10 cellular contexts compared by ENCODE assay signal in genomic region chr4:76546282-76547166, GRCh38.
DNase-seq lines count a peak whose midpoint lies in the region; ATAC-seq and TF ChIP-seq lines count a peak whose summit lies in the region.
"Had no signal": no experiment of that assay in that cellular context is flagged by ENCODE, and none has a peak within 500 bp of the region (broad histone marks: within the 10 kb centered on the region; RNA-seq: fewer than 3 reads in every experiment).

No MANE protein-coding gene starts in this region.

- no peaks in the 10 kb centered on the region for H3K36me3 ChIP-seq in MG63
- no peaks in the 10 kb centered on the region for H3K36me3 ChIP-seq in mucosa of descending colon (ENCODE audit: low read depth)

- no peak overlapping the region for H3K27ac ChIP-seq in substantia nigra (ENCODE audit: low read depth, low read length, poor library complexity, severe bottlenecking)

- no peak for TF ChIP-seq CTCF in mucosa of descending colon (IDR thresholded peaks at IDR 0.05)

- intact Hi-C loops in mucosa of descending colon (cut with DNase I, micrococcal nuclease) = no loop called here

- H3K9me3 ChIP-seq in MG63 = no peaks in the 10 kb centered on the region
- H3K9me3 ChIP-seq in mucosa of descending colon = no peaks in the 10 kb centered on the region

- H3K4me3 ChIP-seq in MG63 = no peak overlapping the region
- H3K4me3 ChIP-seq in mucosa of descending colon = no peak overlapping the region
- H3K4me3 ChIP-seq: GM12878 had no signal

- DNase-seq in COLO829 (ENCODE audit: low spot score) = peak; percentile 45
- peak; percentile 82 for DNase-seq in MG63
- DNase-seq in dermis blood vessel endothelial cell = peak; percentile 87
- DNase-seq in mucosa of descending colon = peak in 1 of 3 donors; percentile 35
- no peak for DNase-seq in substantia nigra (lab: John Stamatoyannopoulos, UW)
- DNase-seq in NAMALWA (ENCODE audit: low spot score) = no peak
- no peak for DNase-seq in occipital lobe (lab: John Stamatoyannopoulos, UW)
- DNase-seq: effector memory CD4-positive, alpha-beta T cell had no signal

- peaks cover 5% of the 10 kb centered on the region for H3K4me1 ChIP-seq in mucosa of descending colon (ENCODE audit: low read depth)

- ATAC-seq in mucosa of descending colon (peak; percentile 76), HG03565 (IDR thresholded peaks at IDR 0.05; ENCODE audit: unreplicated experiment) (no peak)

- no peaks in the 10 kb centered on the region for H3K27me3 ChIP-seq in MG63

Comparison
In these comparisons a context has a peak if more than half of its experiments do, and no peak if none do; other contexts are left out.
1. DNase-seq: peak in COLO829 (single experiment), MG63 (single experiment) and dermis blood vessel endothelial cell (single experiment); none in substantia nigra (0 of 49), NAMALWA (single experiment) and occipital lobe (single experiment).